1 cellular context compared by ENCODE assay signal in genomic region chr14:100750762-100751699, GRCh38.
TF ChIP-seq lines count a peak whose summit lies in the region.

No MANE protein-coding gene starts in this region.

TF ChIP-seq in WTC11, 78 proteins besides CTCF, POLR2A, EP300 and RAD21:
- TF ChIP-seq, protein P1, sequence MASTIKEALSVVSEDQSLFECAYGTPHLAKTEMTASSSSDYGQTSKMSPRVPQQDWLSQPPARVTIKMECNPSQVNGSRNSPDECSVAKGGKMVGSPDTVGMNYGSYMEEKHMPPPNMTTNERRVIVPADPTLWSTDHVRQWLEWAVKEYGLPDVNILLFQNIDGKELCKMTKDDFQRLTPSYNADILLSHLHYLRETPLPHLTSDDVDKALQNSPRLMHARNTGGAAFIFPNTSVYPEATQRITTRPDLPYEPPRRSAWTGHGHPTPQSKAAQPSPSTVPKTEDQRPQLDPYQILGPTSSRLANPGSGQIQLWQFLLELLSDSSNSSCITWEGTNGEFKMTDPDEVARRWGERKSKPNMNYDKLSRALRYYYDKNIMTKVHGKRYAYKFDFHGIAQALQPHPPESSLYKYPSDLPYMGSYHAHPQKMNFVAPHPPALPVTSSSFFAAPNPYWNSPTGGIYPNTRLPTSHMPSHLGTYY (CRISPR knock-in tag; IDR thresholded peaks at IDR 0.05) = no peak
- TF ChIP-seq ZBTB21 (CRISPR knock-in tag; IDR thresholded peaks at IDR 0.05; ENCODE audit: borderline replicate concordance) (no peak), GABPB1 (CRISPR knock-in tag; IDR thresholded peaks at IDR 0.05) (peak; percentile 71), NFATC4 (CRISPR knock-in tag; IDR thresholded peaks at IDR 0.05) (no peak)
